In the genomic region with DNA sequence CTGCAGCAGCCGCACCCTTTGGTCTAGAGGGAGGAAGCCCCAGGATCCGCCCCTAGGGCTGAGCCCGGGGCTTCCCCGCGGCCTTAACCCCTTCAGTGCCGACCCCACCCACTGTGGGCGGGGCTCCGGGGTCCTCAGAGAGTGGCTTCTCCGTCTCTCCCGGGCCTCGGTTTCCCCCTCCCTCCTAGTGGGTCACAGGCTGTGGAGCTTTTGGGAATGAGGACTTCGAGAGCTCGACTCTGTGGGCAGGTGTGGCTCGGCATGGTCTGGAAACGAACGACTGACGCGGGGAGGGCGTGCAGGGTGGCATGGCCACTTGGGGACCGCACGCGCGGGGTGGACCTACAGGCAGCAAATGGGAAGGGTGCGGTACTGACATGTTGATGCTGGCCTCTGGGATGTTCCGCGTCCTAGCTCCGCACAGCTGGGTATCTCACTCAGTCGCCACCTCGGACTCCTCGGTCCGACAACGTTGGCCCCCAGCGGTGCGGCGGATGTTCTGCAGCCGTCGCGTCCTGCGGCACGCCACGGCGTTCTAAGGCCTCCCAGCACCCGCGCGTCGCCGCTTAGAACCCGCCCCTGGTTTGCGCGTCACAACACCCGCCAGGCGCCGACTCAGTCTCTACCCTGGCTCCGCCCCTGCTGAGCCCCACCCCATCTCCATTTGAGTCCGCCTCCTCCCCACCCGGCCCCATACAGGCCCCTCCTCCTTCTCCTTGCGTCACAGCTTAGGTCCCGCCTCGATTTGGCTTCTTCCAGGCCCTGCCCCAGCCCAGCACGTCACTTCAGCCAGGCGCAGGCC, we compare ENCODE assay signal across 8 cellular contexts. TPM values are rescaled to one million over a fixed set of nuclear protein-coding genes. Genes with fewer than 3 reads are reported as not detected.
DNase-seq lines count a peak whose midpoint lies in the region; ATAC-seq, FAIRE-seq and TF ChIP-seq lines count a peak whose summit lies in the region.

A gene with protein sequence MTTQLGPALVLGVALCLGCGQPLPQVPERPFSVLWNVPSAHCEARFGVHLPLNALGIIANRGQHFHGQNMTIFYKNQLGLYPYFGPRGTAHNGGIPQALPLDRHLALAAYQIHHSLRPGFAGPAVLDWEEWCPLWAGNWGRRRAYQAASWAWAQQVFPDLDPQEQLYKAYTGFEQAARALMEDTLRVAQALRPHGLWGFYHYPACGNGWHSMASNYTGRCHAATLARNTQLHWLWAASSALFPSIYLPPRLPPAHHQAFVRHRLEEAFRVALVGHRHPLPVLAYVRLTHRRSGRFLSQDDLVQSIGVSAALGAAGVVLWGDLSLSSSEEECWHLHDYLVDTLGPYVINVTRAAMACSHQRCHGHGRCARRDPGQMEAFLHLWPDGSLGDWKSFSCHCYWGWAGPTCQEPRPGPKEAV (minus strand): TSS at position 570 of the 802 bp plus-strand sequence. CDS start 3,803 bp downstream, outside the sequence.
Gene NAA80, minus strand, starts transcription at position 570 of the 802 bp plus-strand sequence. CDS start 1,942 bp downstream, outside the sequence.

- POLR2A ChIA-PET in AG04450 (lab: Yijun Ruan, JAX) = interaction anchor here (0.5 to 1.3 kb wide), 11 partner anchors 11 to 1273 kb away, joined by 3 to 5 read pairs (median 4); partner anchors contain the start of genes CYB561D2, GNAI2 and NPRL2

- H3K36me3 ChIP-seq in WERI-Rb-1 (no peaks in the 10 kb centered on the region), bronchial epithelial cell (ENCODE audit: control insufficient read depth, insufficient read depth, low read length) (peaks cover 1% of the 10 kb centered on the region), spleen (peaks cover 0 to 10% (median 0%) of the 10 kb centered on the region in 6 donors)

- 0 to 1% (median 0%) methylated on average over 21 to 61 of the region's 61 CpGs for WGBS in spleen, 5 donors

- no peak for FAIRE-seq in bronchial epithelial cell (lab: Jason Lieb, UNC)

- peak; percentile 69 to 91 (median 72) for TF ChIP-seq POLR2A in spleen (IDR thresholded peaks at IDR 0.05)

- peaks cover 18 to 65% (median 42%) of the 10 kb centered on the region in 6 donors for H3K4me1 ChIP-seq in spleen

- peak; percentile 63 for ATAC-seq in GM18870 (IDR thresholded peaks at IDR 0.05; ENCODE audit: unreplicated experiment)
- ATAC-seq in HG03135 (IDR thresholded peaks at IDR 0.05; ENCODE audit: unreplicated experiment) = peak; percentile 81

- peak; percentile 99 for DNase-seq in AG04450 (ENCODE audit: low read depth, low spot score)
- DNase-seq in NCI-H2196 (lab: John Stamatoyannopoulos, UW; ENCODE audit: unreplicated experiment) = peak; percentile 92
- peak; percentile 99 for DNase-seq in WERI-Rb-1
- DNase-seq in bronchial epithelial cell (ENCODE audit: low read depth) = peak; percentile 98
- DNase-seq in inferior parietal cortex (ENCODE audit: extremely low spot score) = peak; percentile 96
- peak; percentile 100 for DNase-seq in spleen

- intact Hi-C loops in spleen (cut with DNase I; ENCODE audit: low total_unique reads) = no loop called here

- H3K4me3 ChIP-seq in AG04450 (ENCODE audit: low read depth, low read length) (peak within 1 kb of the TSS; percentile 74), WERI-Rb-1 (ENCODE audit: low read depth, low read length) (peak within 1 kb of the TSS; percentile 86), bronchial epithelial cell (ENCODE audit: low read depth, low read length) (peak within 1 kb of the TSS; percentile 76), spleen (peak within 1 kb of the TSS; percentile 47 to 90 (median 60))

- TF ChIP-seq CTCF in AG04450 (IDR thresholded peaks at IDR 0.05; ENCODE audit: low read depth, low read length) (peak; percentile 27), WERI-Rb-1 (IDR thresholded peaks at IDR 0.05; ENCODE audit: low read depth, low read length) (peak; percentile 37), bronchial epithelial cell (IDR thresholded peaks at IDR 0.05; ENCODE audit: insufficient read depth, low read length, severe bottlenecking) (peak; percentile 45), spleen (IDR thresholded peaks at IDR 0.05 in 8 of 11, conservative IDR thresholded peaks at IDR 0.05 in 3 of 11) (peak; percentile 38 to 80 (median 70))

- H3K27ac ChIP-seq in AG04450 (ENCODE audit: low read depth, low read length) (peak within 1 kb of the TSS; percentile 62), WERI-Rb-1 (peak within 1 kb of the TSS; percentile 73), spleen (peak within 1 kb of the TSS; percentile 84 to 98 (median 94))

- CTCF ChIA-PET in AG04450 (lab: Charles Lee) = interaction anchor here (1.4 to 1.5 kb wide), 2 partner anchors 25 to 53 kb away, joined by 5 to 10 read pairs; no protein-coding TSS in a partner anchor

- H3K9me3 ChIP-seq in AG04450 (ENCODE audit: control insufficient read depth, insufficient read depth, low read length) = no peaks in the 10 kb centered on the region; the same call in 1 of the 2 replicates
- H3K9me3 ChIP-seq in WERI-Rb-1 (ENCODE audit: severe bottlenecking) = no peaks in the 10 kb centered on the region
- no peaks in the 10 kb centered on the region for H3K9me3 ChIP-seq in spleen

- H3K27me3 ChIP-seq in AG04450 (ENCODE audit: control insufficient read depth, insufficient read depth, low read length) (no peaks in the 10 kb centered on the region), WERI-Rb-1 (ENCODE audit: insufficient read depth, low read depth, severe bottlenecking) (no peaks in the 10 kb centered on the region), bronchial epithelial cell (ENCODE audit: control insufficient read depth, insufficient read depth, low read length) (no peaks in the 10 kb centered on the region), spleen (replicated peaks in 1 of 7) (no peaks in the 10 kb centered on the region)

RNA-seq across cellular contexts. Expression of the first gene that starts in this region (rescaled TPM):
- polyA plus RNA-seq in AG04450 (2011; rRNA removed) (3.0 and 4.7 TPM in 2 replicates), spleen (1 to 10 TPM; 1.4 to 2.4 (median 2.1) TPM)
- polyA minus RNA-seq in AG04450 (2011; rRNA and poly(A)+ RNA removed) = 3.1 and 4.0 TPM in 2 replicates
- total RNA-seq in bronchial epithelial cell (6.6 and 6.8 TPM in 2 replicates), spleen (1 to 10 TPM in 6 of 7 donors, under 1 TPM in 1; 0.73 to 3.8 (median 2.7) TPM)

RNA-seq across cellular contexts. Expression of gene NAA80, which starts in this region (rescaled TPM):
- 2.0 and 4.6 TPM in 2 replicates for polyA plus RNA-seq in AG04450 (2011; rRNA removed)
- 4.7 and 6.4 TPM in 2 replicates for polyA minus RNA-seq in AG04450 (2011; rRNA and poly(A)+ RNA removed)
- total RNA-seq in bronchial epithelial cell = 1.3 and 2.0 TPM in 2 replicates
- total RNA-seq in spleen = 10 to 100 TPM in 6 of 7 donors, 1 to 10 TPM in 1; 7.8 to 15.1 (median 11.8) TPM
- polyA plus RNA-seq in spleen = 10 to 100 TPM; 12.4 to 15.5 (median 15.2) TPM

Comparison
In these comparisons a context has a peak if more than half of its experiments do, and no peak if none do; other contexts are left out.
1. Peak in every context shown above with its lines: DNase-seq, ATAC-seq, H3K4me3 ChIP-seq and H3K27ac ChIP-seq.